Comparison of ENCODE assay signal across 9 cellular contexts in the genomic region with DNA sequence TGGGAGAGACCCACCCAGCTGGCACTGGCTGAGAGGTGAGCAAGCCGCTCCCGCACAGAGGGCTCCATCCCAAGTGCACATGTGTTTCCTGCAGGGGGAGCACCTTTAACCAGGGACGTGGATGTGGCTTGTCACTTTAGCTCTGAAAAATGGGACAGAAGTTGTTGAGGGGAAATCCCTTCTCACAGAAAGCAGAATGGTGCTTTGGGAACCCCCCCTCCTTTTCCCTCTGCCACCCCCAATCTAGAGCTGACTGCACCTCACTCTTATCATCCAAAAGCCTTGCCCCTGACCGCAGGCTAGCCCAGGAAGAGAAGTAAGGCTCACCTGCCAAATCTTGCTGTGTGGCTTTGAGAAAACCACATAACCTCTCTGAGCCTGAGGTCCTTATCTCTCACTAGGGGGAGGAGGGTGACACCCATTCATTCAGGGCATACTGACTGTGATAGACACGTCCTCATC.
DNase-seq lines count a peak whose midpoint lies in the region; ATAC-seq, FAIRE-seq and TF ChIP-seq lines count a peak whose summit lies in the region.
"Had no signal": no experiment of that assay in that cellular context is flagged by ENCODE, and none has a peak within 500 bp of the region (broad histone marks: within the 10 kb centered on the region; RNA-seq: fewer than 3 reads in every experiment).

No MANE protein-coding gene starts in this region.

- peak; percentile 50 for DNase-seq in A673 (ENCODE audit: low spot score)
- peak; percentile 57 for DNase-seq in GM13976 (ENCODE audit: low spot score)
- peak; percentile 33 for DNase-seq in WERI-Rb-1
- no peak for DNase-seq in kidney
- DNase-seq in Peyer's patch, result no peak
- no peak for DNase-seq in aorta
- DNase-seq in epidermal melanocyte (ENCODE audit: insufficient read length, low spot score), result no peak
- DNase-seq: activated B cell treated with CpG ODN at 0.5 μM for 24 hours had no signal

- H3K36me3 ChIP-seq in A673 (ENCODE audit: insufficient read depth, low read length, poor library complexity, severe bottlenecking), result no peaks in the 10 kb centered on the region
- no peaks in the 10 kb centered on the region for H3K36me3 ChIP-seq in WERI-Rb-1
- no peaks in the 10 kb centered on the region for H3K36me3 ChIP-seq in kidney (ENCODE audit: control insufficient read depth in 1 of 2, insufficient read depth in 2 of 2, low read length in 2 of 2)
- H3K36me3 ChIP-seq in Peyer's patch, result no peaks in the 10 kb centered on the region
- H3K36me3 ChIP-seq in aorta (ENCODE audit: control insufficient read depth in 1 of 2, insufficient read depth in 2 of 2, low read length in 1 of 2), result no peaks in the 10 kb centered on the region

- H3K9ac ChIP-seq in kidney (ENCODE audit: low read length in 2 of 2), result no peak overlapping the region

- POLR2A ChIA-PET in A673 (lab: Charles Lee; ENCODE audit: low non-redundant PET), result no interaction called here

- no peak for ATAC-seq in HG02642 (IDR thresholded peaks at IDR 0.05; ENCODE audit: poor library complexity, unreplicated experiment)
- no peak for ATAC-seq in aorta (ENCODE audit: low FRiP score)

- H3K27ac ChIP-seq in A673 (ENCODE audit: low read depth, low read length, poor library complexity, severe bottlenecking) (no peak overlapping the region), WERI-Rb-1 (no peak overlapping the region), kidney (ENCODE audit: low read depth in 2 of 2, low read length in 2 of 2) (no peak overlapping the region), Peyer's patch (no peak overlapping the region), aorta (ENCODE audit: low read depth in 1 of 2, low read length in 2 of 2) (no peak overlapping the region)

- no peak for TF ChIP-seq POLR2A in Peyer's patch (IDR thresholded peaks at IDR 0.05)

- CTCF ChIA-PET in A673 (lab: Charles Lee), result interaction anchor here (1.0 kb wide), 2 partner anchors 36 to 378 kb away, joined by 3 read pairs; no protein-coding TSS in a partner anchor

- TF ChIP-seq CTCF in A673 (conservative IDR thresholded peaks at IDR 0.05; ENCODE audit: low read depth, low read length) (peak; percentile 53), GM13976 (IDR thresholded peaks at IDR 0.05; ENCODE audit: borderline replicate concordance, control extremely low read depth, extremely low read depth, insufficient read depth, missing control alignments) (peak; percentile 11), WERI-Rb-1 (IDR thresholded peaks at IDR 0.05; ENCODE audit: low read depth, low read length) (peak; percentile 76), kidney (IDR thresholded peaks at IDR 0.05; ENCODE audit: borderline replicate concordance, extremely low read depth, insufficient read depth) (peak; percentile 5), Peyer's patch (IDR thresholded peaks at IDR 0.05) (peak in 2 of 6 experiments; percentile 15 to 17)

- in situ Hi-C loops in GM13976 (cut with MboI; ENCODE audit: low sequenced_read_pairs, unreplicated experiment), result no loop called here

- H3K4me3 ChIP-seq in A673 (ENCODE audit: low read depth, low read length, poor library complexity, severe bottlenecking), result no peak overlapping the region
- H3K4me3 ChIP-seq in WERI-Rb-1 (ENCODE audit: low read depth, low read length), result no peak overlapping the region
- H3K4me3 ChIP-seq in kidney (ENCODE audit: low read length in 2 of 2), result no peak overlapping the region
- no peak overlapping the region for H3K4me3 ChIP-seq in Peyer's patch
- H3K4me3 ChIP-seq in aorta (ENCODE audit: low read length in 2 of 2), result no peak overlapping the region

- WGBS in aorta, 2 donors, result 49 to 55% methylated on average over 5 of the region's 5 CpGs

- H3K27me3 ChIP-seq in A673 (replicated peaks; ENCODE audit: insufficient read depth, low read depth, low read length, poor library complexity) (no peaks in the 10 kb centered on the region), WERI-Rb-1 (ENCODE audit: insufficient read depth, low read depth, severe bottlenecking) (peaks cover 12% of the 10 kb centered on the region), Peyer's patch (no peaks in the 10 kb centered on the region), aorta (ENCODE audit: control insufficient read depth in 1 of 2, insufficient read depth in 2 of 2, low read length in 1 of 2) (no peaks in the 10 kb centered on the region)

- FAIRE-seq in kidney (lab: Jason Lieb, UNC), result no peak

- H3K9me3 ChIP-seq in A673 (ENCODE audit: low read depth, low read length, poor library complexity, severe bottlenecking) (no peaks in the 10 kb centered on the region), WERI-Rb-1 (ENCODE audit: severe bottlenecking) (no peaks in the 10 kb centered on the region), kidney (ENCODE audit: control insufficient read depth in 1 of 2, low read length in 2 of 2) (no peaks in the 10 kb centered on the region), Peyer's patch (no peaks in the 10 kb centered on the region), aorta (ENCODE audit: control insufficient read depth, low read length) (no peaks in the 10 kb centered on the region)

- H3K4me1 ChIP-seq in A673 (ENCODE audit: insufficient read depth, low read length, poor library complexity, severe bottlenecking) (peaks cover 14% of the 10 kb centered on the region), kidney (ENCODE audit: control insufficient read depth in 1 of 2, insufficient read depth in 1 of 2, low read depth in 1 of 2, low read length in 2 of 2) (peaks cover 0 to 2% of the 10 kb centered on the region in 2 donors), Peyer's patch (no peaks in the 10 kb centered on the region), aorta (ENCODE audit: control insufficient read depth in 1 of 2, insufficient read depth in 2 of 2, low read length in 2 of 2) (no peaks in the 10 kb centered on the region)

- no TSS peak for BruUV-seq in A673 (replicated peaks; lab: Mats Ljungman, UMichigan)

- intact Hi-C loops in A673 (cut with micrococcal nuclease; ENCODE audit: unreplicated experiment), result no loop called here
- intact Hi-C loops in kidney (cut with DNase I), result no loop called here
- intact Hi-C loops in aorta (cut with DNase I), result no loop called here

Comparison
In these comparisons a context has a peak if more than half of its experiments do, and no peak if none do; other contexts are left out.
1. DNase-seq: peak in A673 (single experiment), GM13976 (single experiment) and WERI-Rb-1 (single experiment); none in kidney (single experiment), Peyer's patch (0 of 3), aorta (0 of 2) and epidermal melanocyte (single experiment).